ENCODE assay signal across 1 cellular context in the genomic region with DNA sequence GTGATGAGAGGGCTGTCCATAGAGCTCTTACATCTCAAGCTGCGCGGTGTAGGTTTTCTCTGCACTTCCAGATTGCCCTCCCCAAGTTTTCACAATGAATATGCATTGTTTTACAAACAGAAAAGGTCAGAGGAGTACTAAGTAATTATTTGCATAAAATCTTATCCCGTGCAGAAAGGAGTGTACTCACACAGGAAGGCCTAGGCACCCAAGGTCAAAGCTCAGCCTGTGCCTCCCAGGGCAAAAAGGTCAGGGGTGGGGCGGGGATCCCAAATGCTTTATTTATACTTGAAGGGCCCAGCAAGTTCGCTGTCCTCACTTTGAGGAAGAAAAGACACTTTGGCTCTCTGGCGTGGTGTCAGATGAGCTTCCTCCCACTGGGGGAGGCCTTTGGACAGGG.
TF ChIP-seq lines count a peak whose summit lies in the region.

No MANE protein-coding gene starts in this region.

TF ChIP-seq in HepG2, 621 proteins besides CTCF, POLR2A, EP300 and RAD21 (continued from another document and continues in another):
- TF ChIP-seq RFXAP (CRISPR knock-in tag; IDR thresholded peaks at IDR 0.05; ENCODE audit: borderline replicate concordance) (no peak), NCOA5 (CRISPR knock-in tag; IDR thresholded peaks at IDR 0.05) (no peak), ZSCAN29 (CRISPR knock-in tag; conservative IDR thresholded peaks at IDR 0.05) (no peak), ZNF18 (CRISPR knock-in tag; IDR thresholded peaks at IDR 0.05; ENCODE audit: insufficient replicate concordance) (no peak), PHF20 (CRISPR knock-in tag; IDR thresholded peaks at IDR 0.05) (no peak), TEAD3 (CRISPR knock-in tag; optimal IDR thresholded peaks at IDR 0.05; ENCODE audit: borderline replicate concordance) (peak; percentile 32), HNF4A (CRISPR knock-in tag; IDR thresholded peaks at IDR 0.05) (peak; percentile 91), ZSCAN25 (CRISPR knock-in tag; IDR thresholded peaks at IDR 0.05) (no peak), DR1 (CRISPR knock-in tag; IDR thresholded peaks at IDR 0.05) (no peak), EED (CRISPR knock-in tag; IDR thresholded peaks at IDR 0.05) (no peak), ZNF83 (CRISPR knock-in tag; IDR thresholded peaks at IDR 0.05; ENCODE audit: borderline replicate concordance) (no peak), ZNF230 (CRISPR knock-in tag; IDR thresholded peaks at IDR 0.05) (no peak), TOPORS (CRISPR knock-in tag; IDR thresholded peaks at IDR 0.05) (no peak), SNRNP70 (IDR thresholded peaks at IDR 0.05; ENCODE audit: low read depth, low read length) (no peak), ZNF263 (CRISPR knock-in tag; IDR thresholded peaks at IDR 0.05) (no peak), CHCHD3 (CRISPR knock-in tag; IDR thresholded peaks at IDR 0.05) (no peak), GTF2F1 (IDR thresholded peaks at IDR 0.05; ENCODE audit: low read length) (no peak), SKIL (CRISPR knock-in tag; IDR thresholded peaks at IDR 0.05; ENCODE audit: borderline replicate concordance) (peak; percentile 26; the same call in 1 of the 2 replicates), NRL (CRISPR knock-in tag; IDR thresholded peaks at IDR 0.05; ENCODE audit: borderline replicate concordance) (no peak), NR2F1 (CRISPR knock-in tag; IDR thresholded peaks at IDR 0.05) (peak; percentile 95 to 98), FOSL1 (CRISPR knock-in tag; IDR thresholded peaks at IDR 0.05; ENCODE audit: borderline replicate concordance) (no peak), ZNF652 (CRISPR knock-in tag; IDR thresholded peaks at IDR 0.05; ENCODE audit: borderline replicate concordance, low read depth) (no peak), DMAP1 (CRISPR knock-in tag; IDR thresholded peaks at IDR 0.05) (no peak), PPARG (CRISPR knock-in tag; conservative IDR thresholded peaks at IDR 0.05) (0 out of 2 replicates have a peak, but pooled peaks have one; percentile 29), ZNF136 (CRISPR knock-in tag; IDR thresholded peaks at IDR 0.05; ENCODE audit: low read depth) (no peak), ZNF143 (CRISPR knock-in tag; IDR thresholded peaks at IDR 0.05) (no peak), MBNL3 (CRISPR knock-in tag; conservative IDR thresholded peaks at IDR 0.05) (no peak), PAWR (CRISPR knock-in tag; IDR thresholded peaks at IDR 0.05; ENCODE audit: borderline replicate concordance) (no peak), SMYD3 (CRISPR knock-in tag; IDR thresholded peaks at IDR 0.05) (no peak), IRF2 (CRISPR knock-in tag; IDR thresholded peaks at IDR 0.05) (no peak), ZHX2 (IDR thresholded peaks at IDR 0.05; ENCODE audit: low read depth) (no peak), ZHX2 (CRISPR knock-in tag; IDR thresholded peaks at IDR 0.05; ENCODE audit: borderline replicate concordance) (no peak), RORA (CRISPR knock-in tag; IDR thresholded peaks at IDR 0.05) (no peak), ZNF121 (CRISPR knock-in tag; IDR thresholded peaks at IDR 0.05) (no peak), ZNF264 (CRISPR knock-in tag; IDR thresholded peaks at IDR 0.05) (no peak), RBM39 (IDR thresholded peaks at IDR 0.05; ENCODE audit: low read depth, low read length, poor library complexity, severe bottlenecking) (no peak), ZNF777 (CRISPR knock-in tag; IDR thresholded peaks at IDR 0.05) (no peak)
- TF ChIP-seq, protein P1, sequence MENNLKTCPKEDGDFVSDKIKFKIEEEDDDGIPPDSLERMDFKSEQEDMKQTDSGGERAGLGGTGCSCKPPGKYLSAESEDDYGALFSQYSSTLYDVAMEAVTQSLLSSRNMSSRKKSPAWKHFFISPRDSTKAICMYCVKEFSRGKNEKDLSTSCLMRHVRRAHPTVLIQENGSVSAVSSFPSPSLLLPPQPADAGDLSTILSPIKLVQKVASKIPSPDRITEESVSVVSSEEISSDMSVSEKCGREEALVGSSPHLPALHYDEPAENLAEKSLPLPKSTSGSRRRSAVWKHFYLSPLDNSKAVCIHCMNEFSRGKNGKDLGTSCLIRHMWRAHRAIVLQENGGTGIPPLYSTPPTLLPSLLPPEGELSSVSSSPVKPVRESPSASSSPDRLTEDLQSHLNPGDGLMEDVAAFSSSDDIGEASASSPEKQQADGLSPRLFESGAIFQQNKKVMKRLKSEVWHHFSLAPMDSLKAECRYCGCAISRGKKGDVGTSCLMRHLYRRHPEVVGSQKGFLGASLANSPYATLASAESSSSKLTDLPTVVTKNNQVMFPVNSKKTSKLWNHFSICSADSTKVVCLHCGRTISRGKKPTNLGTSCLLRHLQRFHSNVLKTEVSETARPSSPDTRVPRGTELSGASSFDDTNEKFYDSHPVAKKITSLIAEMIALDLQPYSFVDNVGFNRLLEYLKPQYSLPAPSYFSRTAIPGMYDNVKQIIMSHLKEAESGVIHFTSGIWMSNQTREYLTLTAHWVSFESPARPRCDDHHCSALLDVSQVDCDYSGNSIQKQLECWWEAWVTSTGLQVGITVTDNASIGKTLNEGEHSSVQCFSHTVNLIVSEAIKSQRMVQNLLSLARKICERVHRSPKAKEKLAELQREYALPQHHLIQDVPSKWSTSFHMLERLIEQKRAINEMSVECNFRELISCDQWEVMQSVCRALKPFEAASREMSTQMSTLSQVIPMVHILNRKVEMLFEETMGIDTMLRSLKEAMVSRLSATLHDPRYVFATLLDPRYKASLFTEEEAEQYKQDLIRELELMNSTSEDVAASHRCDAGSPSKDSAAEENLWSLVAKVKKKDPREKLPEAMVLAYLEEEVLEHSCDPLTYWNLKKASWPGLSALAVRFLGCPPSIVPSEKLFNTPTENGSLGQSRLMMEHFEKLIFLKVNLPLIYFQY (CRISPR knock-in tag; IDR thresholded peaks at IDR 0.05; ENCODE audit: borderline replicate concordance) = no peak
- TF ChIP-seq, protein P2, sequence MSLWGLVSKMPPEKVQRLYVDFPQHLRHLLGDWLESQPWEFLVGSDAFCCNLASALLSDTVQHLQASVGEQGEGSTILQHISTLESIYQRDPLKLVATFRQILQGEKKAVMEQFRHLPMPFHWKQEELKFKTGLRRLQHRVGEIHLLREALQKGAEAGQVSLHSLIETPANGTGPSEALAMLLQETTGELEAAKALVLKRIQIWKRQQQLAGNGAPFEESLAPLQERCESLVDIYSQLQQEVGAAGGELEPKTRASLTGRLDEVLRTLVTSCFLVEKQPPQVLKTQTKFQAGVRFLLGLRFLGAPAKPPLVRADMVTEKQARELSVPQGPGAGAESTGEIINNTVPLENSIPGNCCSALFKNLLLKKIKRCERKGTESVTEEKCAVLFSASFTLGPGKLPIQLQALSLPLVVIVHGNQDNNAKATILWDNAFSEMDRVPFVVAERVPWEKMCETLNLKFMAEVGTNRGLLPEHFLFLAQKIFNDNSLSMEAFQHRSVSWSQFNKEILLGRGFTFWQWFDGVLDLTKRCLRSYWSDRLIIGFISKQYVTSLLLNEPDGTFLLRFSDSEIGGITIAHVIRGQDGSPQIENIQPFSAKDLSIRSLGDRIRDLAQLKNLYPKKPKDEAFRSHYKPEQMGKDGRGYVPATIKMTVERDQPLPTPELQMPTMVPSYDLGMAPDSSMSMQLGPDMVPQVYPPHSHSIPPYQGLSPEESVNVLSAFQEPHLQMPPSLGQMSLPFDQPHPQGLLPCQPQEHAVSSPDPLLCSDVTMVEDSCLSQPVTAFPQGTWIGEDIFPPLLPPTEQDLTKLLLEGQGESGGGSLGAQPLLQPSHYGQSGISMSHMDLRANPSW (CRISPR knock-in tag; IDR thresholded peaks at IDR 0.05; ENCODE audit: borderline replicate concordance) = no peak; the same call in 1 of the 2 replicates
- TF ChIP-seq, protein P3, sequence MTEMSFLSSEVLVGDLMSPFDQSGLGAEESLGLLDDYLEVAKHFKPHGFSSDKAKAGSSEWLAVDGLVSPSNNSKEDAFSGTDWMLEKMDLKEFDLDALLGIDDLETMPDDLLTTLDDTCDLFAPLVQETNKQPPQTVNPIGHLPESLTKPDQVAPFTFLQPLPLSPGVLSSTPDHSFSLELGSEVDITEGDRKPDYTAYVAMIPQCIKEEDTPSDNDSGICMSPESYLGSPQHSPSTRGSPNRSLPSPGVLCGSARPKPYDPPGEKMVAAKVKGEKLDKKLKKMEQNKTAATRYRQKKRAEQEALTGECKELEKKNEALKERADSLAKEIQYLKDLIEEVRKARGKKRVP (CRISPR knock-in tag; IDR thresholded peaks at IDR 0.05) = no peak
- TF ChIP-seq, protein P4, sequence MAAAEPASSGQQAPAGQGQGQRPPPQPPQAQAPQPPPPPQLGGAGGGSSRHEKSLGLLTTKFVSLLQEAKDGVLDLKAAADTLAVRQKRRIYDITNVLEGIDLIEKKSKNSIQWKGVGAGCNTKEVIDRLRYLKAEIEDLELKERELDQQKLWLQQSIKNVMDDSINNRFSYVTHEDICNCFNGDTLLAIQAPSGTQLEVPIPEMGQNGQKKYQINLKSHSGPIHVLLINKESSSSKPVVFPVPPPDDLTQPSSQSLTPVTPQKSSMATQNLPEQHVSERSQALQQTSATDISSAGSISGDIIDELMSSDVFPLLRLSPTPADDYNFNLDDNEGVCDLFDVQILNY (CRISPR knock-in tag; conservative IDR thresholded peaks at IDR 0.05) = no peak
- TF ChIP-seq, protein P5, sequence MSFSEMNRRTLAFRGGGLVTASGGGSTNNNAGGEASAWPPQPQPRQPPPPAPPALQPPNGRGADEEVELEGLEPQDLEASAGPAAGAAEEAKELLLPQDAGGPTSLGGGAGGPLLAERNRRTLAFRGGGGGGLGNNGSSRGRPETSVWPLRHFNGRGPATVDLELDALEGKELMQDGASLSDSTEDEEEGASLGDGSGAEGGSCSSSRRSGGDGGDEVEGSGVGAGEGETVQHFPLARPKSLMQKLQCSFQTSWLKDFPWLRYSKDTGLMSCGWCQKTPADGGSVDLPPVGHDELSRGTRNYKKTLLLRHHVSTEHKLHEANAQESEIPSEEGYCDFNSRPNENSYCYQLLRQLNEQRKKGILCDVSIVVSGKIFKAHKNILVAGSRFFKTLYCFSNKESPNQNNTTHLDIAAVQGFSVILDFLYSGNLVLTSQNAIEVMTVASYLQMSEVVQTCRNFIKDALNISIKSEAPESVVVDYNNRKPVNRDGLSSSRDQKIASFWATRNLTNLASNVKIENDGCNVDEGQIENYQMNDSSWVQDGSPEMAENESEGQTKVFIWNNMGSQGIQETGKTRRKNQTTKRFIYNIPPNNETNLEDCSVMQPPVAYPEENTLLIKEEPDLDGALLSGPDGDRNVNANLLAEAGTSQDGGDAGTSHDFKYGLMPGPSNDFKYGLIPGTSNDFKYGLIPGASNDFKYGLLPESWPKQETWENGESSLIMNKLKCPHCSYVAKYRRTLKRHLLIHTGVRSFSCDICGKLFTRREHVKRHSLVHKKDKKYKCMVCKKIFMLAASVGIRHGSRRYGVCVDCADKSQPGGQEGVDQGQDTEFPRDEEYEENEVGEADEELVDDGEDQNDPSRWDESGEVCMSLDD (CRISPR knock-in tag; IDR thresholded peaks at IDR 0.05; ENCODE audit: borderline replicate concordance) = no peak
